ENCODE assay signal across 2 cellular contexts in the genomic region with DNA sequence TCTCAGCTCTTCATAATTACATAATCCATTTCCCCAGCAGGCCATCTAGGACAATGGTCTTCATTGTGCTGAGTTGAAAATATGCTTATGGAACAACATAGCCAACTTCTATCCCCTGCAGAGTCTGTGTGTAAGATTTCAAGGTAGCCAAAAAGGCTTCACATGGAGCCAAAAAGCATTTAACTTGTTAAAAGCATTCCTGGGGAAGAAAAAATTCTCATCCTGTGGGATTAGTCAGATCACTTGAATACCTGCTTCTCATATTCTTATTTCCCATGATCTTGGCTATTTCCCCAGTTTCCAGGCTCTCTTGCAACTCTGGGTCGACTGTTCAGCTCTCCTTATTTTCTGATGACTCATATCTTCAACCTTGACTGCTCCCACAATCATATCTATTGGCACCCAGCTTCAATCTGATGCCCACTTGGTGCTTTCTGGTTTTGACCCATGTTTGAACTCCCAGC.
TF ChIP-seq lines count a peak whose summit lies in the region.

No MANE protein-coding gene starts in this region.

TF ChIP-seq in Ishikawa, 13 proteins besides CTCF, POLR2A, EP300 and RAD21 (continued from another document):
- TF ChIP-seq, protein P1, sequence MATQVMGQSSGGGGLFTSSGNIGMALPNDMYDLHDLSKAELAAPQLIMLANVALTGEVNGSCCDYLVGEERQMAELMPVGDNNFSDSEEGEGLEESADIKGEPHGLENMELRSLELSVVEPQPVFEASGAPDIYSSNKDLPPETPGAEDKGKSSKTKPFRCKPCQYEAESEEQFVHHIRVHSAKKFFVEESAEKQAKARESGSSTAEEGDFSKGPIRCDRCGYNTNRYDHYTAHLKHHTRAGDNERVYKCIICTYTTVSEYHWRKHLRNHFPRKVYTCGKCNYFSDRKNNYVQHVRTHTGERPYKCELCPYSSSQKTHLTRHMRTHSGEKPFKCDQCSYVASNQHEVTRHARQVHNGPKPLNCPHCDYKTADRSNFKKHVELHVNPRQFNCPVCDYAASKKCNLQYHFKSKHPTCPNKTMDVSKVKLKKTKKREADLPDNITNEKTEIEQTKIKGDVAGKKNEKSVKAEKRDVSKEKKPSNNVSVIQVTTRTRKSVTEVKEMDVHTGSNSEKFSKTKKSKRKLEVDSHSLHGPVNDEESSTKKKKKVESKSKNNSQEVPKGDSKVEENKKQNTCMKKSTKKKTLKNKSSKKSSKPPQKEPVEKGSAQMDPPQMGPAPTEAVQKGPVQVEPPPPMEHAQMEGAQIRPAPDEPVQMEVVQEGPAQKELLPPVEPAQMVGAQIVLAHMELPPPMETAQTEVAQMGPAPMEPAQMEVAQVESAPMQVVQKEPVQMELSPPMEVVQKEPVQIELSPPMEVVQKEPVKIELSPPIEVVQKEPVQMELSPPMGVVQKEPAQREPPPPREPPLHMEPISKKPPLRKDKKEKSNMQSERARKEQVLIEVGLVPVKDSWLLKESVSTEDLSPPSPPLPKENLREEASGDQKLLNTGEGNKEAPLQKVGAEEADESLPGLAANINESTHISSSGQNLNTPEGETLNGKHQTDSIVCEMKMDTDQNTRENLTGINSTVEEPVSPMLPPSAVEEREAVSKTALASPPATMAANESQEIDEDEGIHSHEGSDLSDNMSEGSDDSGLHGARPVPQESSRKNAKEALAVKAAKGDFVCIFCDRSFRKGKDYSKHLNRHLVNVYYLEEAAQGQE (IDR thresholded peaks at IDR 0.05; ENCODE audit: low read depth): no peak
- TF ChIP-seq TAF1 (IDR thresholded peaks at IDR 0.05; ENCODE audit: low read depth): no peak

TF ChIP-seq in HepG2, 621 proteins besides CTCF, POLR2A, EP300 and RAD21 (continued from another document):
- TF ChIP-seq, protein P2, sequence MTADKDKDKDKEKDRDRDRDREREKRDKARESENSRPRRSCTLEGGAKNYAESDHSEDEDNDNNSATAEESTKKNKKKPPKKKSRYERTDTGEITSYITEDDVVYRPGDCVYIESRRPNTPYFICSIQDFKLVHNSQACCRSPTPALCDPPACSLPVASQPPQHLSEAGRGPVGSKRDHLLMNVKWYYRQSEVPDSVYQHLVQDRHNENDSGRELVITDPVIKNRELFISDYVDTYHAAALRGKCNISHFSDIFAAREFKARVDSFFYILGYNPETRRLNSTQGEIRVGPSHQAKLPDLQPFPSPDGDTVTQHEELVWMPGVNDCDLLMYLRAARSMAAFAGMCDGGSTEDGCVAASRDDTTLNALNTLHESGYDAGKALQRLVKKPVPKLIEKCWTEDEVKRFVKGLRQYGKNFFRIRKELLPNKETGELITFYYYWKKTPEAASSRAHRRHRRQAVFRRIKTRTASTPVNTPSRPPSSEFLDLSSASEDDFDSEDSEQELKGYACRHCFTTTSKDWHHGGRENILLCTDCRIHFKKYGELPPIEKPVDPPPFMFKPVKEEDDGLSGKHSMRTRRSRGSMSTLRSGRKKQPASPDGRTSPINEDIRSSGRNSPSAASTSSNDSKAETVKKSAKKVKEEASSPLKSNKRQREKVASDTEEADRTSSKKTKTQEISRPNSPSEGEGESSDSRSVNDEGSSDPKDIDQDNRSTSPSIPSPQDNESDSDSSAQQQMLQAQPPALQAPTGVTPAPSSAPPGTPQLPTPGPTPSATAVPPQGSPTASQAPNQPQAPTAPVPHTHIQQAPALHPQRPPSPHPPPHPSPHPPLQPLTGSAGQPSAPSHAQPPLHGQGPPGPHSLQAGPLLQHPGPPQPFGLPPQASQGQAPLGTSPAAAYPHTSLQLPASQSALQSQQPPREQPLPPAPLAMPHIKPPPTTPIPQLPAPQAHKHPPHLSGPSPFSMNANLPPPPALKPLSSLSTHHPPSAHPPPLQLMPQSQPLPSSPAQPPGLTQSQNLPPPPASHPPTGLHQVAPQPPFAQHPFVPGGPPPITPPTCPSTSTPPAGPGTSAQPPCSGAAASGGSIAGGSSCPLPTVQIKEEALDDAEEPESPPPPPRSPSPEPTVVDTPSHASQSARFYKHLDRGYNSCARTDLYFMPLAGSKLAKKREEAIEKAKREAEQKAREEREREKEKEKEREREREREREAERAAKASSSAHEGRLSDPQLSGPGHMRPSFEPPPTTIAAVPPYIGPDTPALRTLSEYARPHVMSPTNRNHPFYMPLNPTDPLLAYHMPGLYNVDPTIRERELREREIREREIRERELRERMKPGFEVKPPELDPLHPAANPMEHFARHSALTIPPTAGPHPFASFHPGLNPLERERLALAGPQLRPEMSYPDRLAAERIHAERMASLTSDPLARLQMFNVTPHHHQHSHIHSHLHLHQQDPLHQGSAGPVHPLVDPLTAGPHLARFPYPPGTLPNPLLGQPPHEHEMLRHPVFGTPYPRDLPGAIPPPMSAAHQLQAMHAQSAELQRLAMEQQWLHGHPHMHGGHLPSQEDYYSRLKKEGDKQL (CRISPR knock-in tag; IDR thresholded peaks at IDR 0.05; ENCODE audit: low read depth): no peak
- no peak for TF ChIP-seq ZFP62 (CRISPR knock-in tag; IDR thresholded peaks at IDR 0.05)
TF ChIP-seq in HepG2: peak in this region for 0.
